In the genomic region with DNA sequence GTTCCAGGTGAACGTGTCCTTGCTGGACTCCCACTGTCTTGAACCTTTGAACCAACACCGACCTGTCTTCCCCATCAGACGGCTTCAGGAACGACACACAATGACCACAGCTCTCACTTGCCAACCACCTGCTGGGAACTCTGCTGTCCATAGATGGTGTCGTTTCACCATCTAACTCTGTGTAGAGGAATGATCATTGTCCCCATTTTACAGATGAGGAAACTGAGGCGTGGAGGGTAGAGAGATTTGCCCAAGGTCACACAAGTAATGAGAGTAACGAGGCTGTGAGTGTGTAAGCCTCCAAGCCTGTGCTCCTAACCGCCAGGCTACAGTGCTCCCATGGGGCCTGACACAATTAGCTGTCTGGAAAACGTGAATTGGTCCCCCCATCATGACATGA, we compare ENCODE assay signal across 3 cellular contexts.
TF ChIP-seq lines count a peak whose summit lies in the region.

No MANE protein-coding gene starts in this region.

TF ChIP-seq in SK-N-SH, 30 proteins besides CTCF, POLR2A, EP300 and RAD21:
- no peak for TF ChIP-seq FOXJ3 (CRISPR knock-in tag; IDR thresholded peaks at IDR 0.05)
- TF ChIP-seq GABPA (IDR thresholded peaks at IDR 0.05; ENCODE audit: low read depth), result no peak
- TF ChIP-seq RXRA (IDR thresholded peaks at IDR 0.05; ENCODE audit: borderline replicate concordance, low read depth), result no peak
- no peak for TF ChIP-seq ELF1 (IDR thresholded peaks at IDR 0.05)
- TF ChIP-seq, protein P1, sequence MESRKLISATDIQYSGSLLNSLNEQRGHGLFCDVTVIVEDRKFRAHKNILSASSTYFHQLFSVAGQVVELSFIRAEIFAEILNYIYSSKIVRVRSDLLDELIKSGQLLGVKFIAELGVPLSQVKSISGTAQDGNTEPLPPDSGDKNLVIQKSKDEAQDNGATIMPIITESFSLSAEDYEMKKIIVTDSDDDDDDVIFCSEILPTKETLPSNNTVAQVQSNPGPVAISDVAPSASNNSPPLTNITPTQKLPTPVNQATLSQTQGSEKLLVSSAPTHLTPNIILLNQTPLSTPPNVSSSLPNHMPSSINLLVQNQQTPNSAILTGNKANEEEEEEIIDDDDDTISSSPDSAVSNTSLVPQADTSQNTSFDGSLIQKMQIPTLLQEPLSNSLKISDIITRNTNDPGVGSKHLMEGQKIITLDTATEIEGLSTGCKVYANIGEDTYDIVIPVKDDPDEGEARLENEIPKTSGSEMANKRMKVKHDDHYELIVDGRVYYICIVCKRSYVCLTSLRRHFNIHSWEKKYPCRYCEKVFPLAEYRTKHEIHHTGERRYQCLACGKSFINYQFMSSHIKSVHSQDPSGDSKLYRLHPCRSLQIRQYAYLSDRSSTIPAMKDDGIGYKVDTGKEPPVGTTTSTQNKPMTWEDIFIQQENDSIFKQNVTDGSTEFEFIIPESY (IDR thresholded peaks at IDR 0.05; ENCODE audit: borderline replicate concordance, low read depth), result no peak
- TF ChIP-seq MEF2A (IDR thresholded peaks at IDR 0.05; ENCODE audit: borderline replicate concordance, low read depth), result no peak
- TF ChIP-seq, protein P2, sequence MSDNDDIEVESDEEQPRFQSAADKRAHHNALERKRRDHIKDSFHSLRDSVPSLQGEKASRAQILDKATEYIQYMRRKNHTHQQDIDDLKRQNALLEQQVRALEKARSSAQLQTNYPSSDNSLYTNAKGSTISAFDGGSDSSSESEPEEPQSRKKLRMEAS (IDR thresholded peaks at IDR 0.05; ENCODE audit: low read depth), result no peak
- no peak for TF ChIP-seq POLR2AphosphoS5 (IDR thresholded peaks at IDR 0.05; ENCODE audit: low read depth, low read length)
- TF ChIP-seq, protein P3, sequence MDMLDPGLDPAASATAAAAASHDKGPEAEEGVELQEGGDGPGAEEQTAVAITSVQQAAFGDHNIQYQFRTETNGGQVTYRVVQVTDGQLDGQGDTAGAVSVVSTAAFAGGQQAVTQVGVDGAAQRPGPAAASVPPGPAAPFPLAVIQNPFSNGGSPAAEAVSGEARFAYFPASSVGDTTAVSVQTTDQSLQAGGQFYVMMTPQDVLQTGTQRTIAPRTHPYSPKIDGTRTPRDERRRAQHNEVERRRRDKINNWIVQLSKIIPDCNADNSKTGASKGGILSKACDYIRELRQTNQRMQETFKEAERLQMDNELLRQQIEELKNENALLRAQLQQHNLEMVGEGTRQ (IDR thresholded peaks at IDR 0.05; ENCODE audit: borderline replicate concordance, low read depth, low read length), result no peak
- TF ChIP-seq SIN3A (IDR thresholded peaks at IDR 0.05; ENCODE audit: borderline replicate concordance, low read depth, low read length), result no peak
- TF ChIP-seq MXI1 (IDR thresholded peaks at IDR 0.05; ENCODE audit: low read depth, low read length), result no peak
TF ChIP-seq in SK-N-SH: peak in this region for 0.

TF ChIP-seq in SK-N-SH treated with all-trans-retinoic acid at 6 μM for 48 hours, 23 proteins besides CTCF, POLR2A, EP300 and RAD21:
- TF ChIP-seq, protein P4, sequence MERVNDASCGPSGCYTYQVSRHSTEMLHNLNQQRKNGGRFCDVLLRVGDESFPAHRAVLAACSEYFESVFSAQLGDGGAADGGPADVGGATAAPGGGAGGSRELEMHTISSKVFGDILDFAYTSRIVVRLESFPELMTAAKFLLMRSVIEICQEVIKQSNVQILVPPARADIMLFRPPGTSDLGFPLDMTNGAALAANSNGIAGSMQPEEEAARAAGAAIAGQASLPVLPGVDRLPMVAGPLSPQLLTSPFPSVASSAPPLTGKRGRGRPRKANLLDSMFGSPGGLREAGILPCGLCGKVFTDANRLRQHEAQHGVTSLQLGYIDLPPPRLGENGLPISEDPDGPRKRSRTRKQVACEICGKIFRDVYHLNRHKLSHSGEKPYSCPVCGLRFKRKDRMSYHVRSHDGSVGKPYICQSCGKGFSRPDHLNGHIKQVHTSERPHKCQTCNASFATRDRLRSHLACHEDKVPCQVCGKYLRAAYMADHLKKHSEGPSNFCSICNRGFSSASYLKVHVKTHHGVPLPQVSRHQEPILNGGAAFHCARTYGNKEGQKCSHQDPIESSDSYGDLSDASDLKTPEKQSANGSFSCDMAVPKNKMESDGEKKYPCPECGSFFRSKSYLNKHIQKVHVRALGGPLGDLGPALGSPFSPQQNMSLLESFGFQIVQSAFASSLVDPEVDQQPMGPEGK (CRISPR knock-in tag; IDR thresholded peaks at IDR 0.05; ENCODE audit: borderline replicate concordance), result no peak
- TF ChIP-seq BACH2 (CRISPR knock-in tag; IDR thresholded peaks at IDR 0.05; ENCODE audit: borderline replicate concordance), result no peak
- TF ChIP-seq, protein P5, sequence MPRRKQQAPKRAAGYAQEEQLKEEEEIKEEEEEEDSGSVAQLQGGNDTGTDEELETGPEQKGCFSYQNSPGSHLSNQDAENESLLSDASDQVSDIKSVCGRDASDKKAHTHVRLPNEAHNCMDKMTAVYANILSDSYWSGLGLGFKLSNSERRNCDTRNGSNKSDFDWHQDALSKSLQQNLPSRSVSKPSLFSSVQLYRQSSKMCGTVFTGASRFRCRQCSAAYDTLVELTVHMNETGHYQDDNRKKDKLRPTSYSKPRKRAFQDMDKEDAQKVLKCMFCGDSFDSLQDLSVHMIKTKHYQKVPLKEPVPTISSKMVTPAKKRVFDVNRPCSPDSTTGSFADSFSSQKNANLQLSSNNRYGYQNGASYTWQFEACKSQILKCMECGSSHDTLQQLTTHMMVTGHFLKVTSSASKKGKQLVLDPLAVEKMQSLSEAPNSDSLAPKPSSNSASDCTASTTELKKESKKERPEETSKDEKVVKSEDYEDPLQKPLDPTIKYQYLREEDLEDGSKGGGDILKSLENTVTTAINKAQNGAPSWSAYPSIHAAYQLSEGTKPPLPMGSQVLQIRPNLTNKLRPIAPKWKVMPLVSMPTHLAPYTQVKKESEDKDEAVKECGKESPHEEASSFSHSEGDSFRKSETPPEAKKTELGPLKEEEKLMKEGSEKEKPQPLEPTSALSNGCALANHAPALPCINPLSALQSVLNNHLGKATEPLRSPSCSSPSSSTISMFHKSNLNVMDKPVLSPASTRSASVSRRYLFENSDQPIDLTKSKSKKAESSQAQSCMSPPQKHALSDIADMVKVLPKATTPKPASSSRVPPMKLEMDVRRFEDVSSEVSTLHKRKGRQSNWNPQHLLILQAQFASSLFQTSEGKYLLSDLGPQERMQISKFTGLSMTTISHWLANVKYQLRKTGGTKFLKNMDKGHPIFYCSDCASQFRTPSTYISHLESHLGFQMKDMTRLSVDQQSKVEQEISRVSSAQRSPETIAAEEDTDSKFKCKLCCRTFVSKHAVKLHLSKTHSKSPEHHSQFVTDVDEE (CRISPR knock-in tag; IDR thresholded peaks at IDR 0.05), result no peak
- no peak for TF ChIP-seq ZC3H10 (CRISPR knock-in tag; IDR thresholded peaks at IDR 0.05)
- no peak for TF ChIP-seq ZNF70 (CRISPR knock-in tag; IDR thresholded peaks at IDR 0.05)
- no peak for TF ChIP-seq PPARA (CRISPR knock-in tag; IDR thresholded peaks at IDR 0.05; ENCODE audit: borderline replicate concordance)
- TF ChIP-seq SNAI2 (CRISPR knock-in tag; IDR thresholded peaks at IDR 0.05), result no peak
- no peak for TF ChIP-seq OSR1 (CRISPR knock-in tag; IDR thresholded peaks at IDR 0.05)
- no peak for TF ChIP-seq ZNF8 (CRISPR knock-in tag; IDR thresholded peaks at IDR 0.05)
- TF ChIP-seq ZFP3 (CRISPR knock-in tag; IDR thresholded peaks at IDR 0.05), result no peak
- no peak for TF ChIP-seq ARNTL (CRISPR knock-in tag; IDR thresholded peaks at IDR 0.05; ENCODE audit: borderline replicate concordance, low read depth)
- no peak for TF ChIP-seq ISL1 (CRISPR knock-in tag; IDR thresholded peaks at IDR 0.05)
- TF ChIP-seq GLIS3 (CRISPR knock-in tag; IDR thresholded peaks at IDR 0.05), result no peak
- TF ChIP-seq, protein P6, sequence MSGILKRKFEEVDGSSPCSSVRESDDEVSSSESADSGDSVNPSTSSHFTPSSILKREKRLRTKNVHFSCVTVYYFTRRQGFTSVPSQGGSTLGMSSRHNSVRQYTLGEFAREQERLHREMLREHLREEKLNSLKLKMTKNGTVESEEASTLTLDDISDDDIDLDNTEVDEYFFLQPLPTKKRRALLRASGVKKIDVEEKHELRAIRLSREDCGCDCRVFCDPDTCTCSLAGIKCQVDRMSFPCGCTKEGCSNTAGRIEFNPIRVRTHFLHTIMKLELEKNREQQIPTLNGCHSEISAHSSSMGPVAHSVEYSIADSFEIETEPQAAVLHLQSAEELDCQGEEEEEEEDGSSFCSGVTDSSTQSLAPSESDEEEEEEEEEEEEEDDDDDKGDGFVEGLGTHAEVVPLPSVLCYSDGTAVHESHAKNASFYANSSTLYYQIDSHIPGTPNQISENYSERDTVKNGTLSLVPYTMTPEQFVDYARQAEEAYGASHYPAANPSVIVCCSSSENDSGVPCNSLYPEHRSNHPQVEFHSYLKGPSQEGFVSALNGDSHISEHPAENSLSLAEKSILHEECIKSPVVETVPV (CRISPR knock-in tag; IDR thresholded peaks at IDR 0.05), result no peak
- TF ChIP-seq RARB (CRISPR knock-in tag; IDR thresholded peaks at IDR 0.05), result no peak
- TF ChIP-seq ZFP30 (CRISPR knock-in tag; IDR thresholded peaks at IDR 0.05), result no peak

TF ChIP-seq in H1, 55 proteins besides CTCF, POLR2A, EP300 and RAD21:
- TF ChIP-seq ZNF274 (IDR thresholded peaks at IDR 0.05; ENCODE audit: borderline replicate concordance, extremely low read depth, low read length) (no peak), SIRT6 (IDR thresholded peaks at IDR 0.05; ENCODE audit: low read length) (no peak), CBX5 (IDR thresholded peaks at IDR 0.05; ENCODE audit: low read depth, low read length) (no peak), TAF7 (optimal IDR thresholded peaks at IDR 0.05; ENCODE audit: borderline replicate concordance, low read depth, low read length) (no peak), CHD1 (IDR thresholded peaks at IDR 0.05; ENCODE audit: low read depth, low read length) (no peak), SP2 (IDR thresholded peaks at IDR 0.05; ENCODE audit: low read length) (no peak), YY1 (IDR thresholded peaks at IDR 0.05; ENCODE audit: low read depth, low read length) (no peak), POLR2AphosphoS5 (IDR thresholded peaks at IDR 0.05; ENCODE audit: low read depth, low read length) (no peak), PHF8 (conservative IDR thresholded peaks at IDR 0.05; ENCODE audit: low read depth, low read length) (no peak), ASH2L (IDR thresholded peaks at IDR 0.05; ENCODE audit: low read length) (no peak), POU5F1 (IDR thresholded peaks at IDR 0.05; ENCODE audit: low read depth, low read length) (no peak), TEAD4 (IDR thresholded peaks at IDR 0.05; ENCODE audit: low read depth, low read length) (no peak), GABPA (IDR thresholded peaks at IDR 0.05; ENCODE audit: borderline replicate concordance, insufficient read depth, low read length) (no peak), MAFK (IDR thresholded peaks at IDR 0.05; ENCODE audit: low read depth, low read length) (no peak)
- TF ChIP-seq, protein P3 (IDR thresholded peaks at IDR 0.05; ENCODE audit: low read length), result no peak
